8 cellular contexts compared by ENCODE assay signal in the genomic region with DNA sequence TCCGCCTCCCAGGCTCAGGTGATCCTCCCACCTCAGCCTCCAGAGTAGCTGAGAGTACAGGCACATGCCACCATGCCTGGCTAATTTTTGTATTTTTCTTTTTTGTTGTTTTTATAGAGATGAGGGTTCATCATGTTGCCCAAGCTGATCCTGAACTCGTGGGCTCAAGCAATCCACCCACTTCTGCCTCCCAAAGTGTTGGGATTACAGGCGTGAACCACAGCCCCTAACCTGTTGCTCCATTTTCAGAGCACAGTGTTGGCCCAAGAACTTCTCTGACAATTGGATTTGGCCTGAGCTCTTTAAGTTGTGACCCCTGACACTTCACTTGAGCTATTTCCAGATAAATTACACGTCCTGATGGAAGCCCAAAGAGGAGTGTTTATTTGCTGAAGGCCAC.
"Had no signal": no experiment of that assay in that cellular context is flagged by ENCODE, and none has a peak within 500 bp of the region (broad histone marks: within the 10 kb centered on the region; RNA-seq: fewer than 3 reads in every experiment).

No MANE protein-coding gene starts in this region.

- H3K4me3 Mint-ChIP-seq: activated naive CD4-positive, alpha-beta T cell treated with anti-CD3 and anti-CD28 coated beads, Interleukin-2, amount 50 U/mL, for 24 hours; activated naive CD8-positive, alpha-beta T cell treated with anti-CD3 and anti-CD28 coated beads, Interleukin-2, amount 50 U/mL, for 24 hours; naive thymus-derived CD4-positive, alpha-beta T cell; neural crest cell; T-cell; T-helper 2 cell treated with Interferon-gamma antibody and Interleukin-4, amounts not matched to agents 5 μg/mL and 100 μg/mL, for 36 hours had no signal

- H3K36me3 Mint-ChIP-seq: activated naive CD4-positive, alpha-beta T cell treated with anti-CD3 and anti-CD28 coated beads, Interleukin-2, amount 50 U/mL, for 24 hours; naive thymus-derived CD4-positive, alpha-beta T cell; T-cell had no signal

- DNase-seq: cortex of kidney, esophagus squamous epithelium had no signal

- H3K27ac Mint-ChIP-seq: activated naive CD4-positive, alpha-beta T cell treated with anti-CD3 and anti-CD28 coated beads, Interleukin-2, amount 50 U/mL, for 24 hours; activated naive CD8-positive, alpha-beta T cell treated with anti-CD3 and anti-CD28 coated beads, Interleukin-2, amount 50 U/mL, for 24 hours; T-cell; T-helper 2 cell treated with Interferon-gamma antibody and Interleukin-4, amounts not matched to agents 5 μg/mL and 100 μg/mL, for 36 hours had no signal

- H3K9me3 Mint-ChIP-seq: activated naive CD4-positive, alpha-beta T cell treated with anti-CD3 and anti-CD28 coated beads, Interleukin-2, amount 50 U/mL, for 24 hours; activated naive CD8-positive, alpha-beta T cell treated with anti-CD3 and anti-CD28 coated beads, Interleukin-2, amount 50 U/mL, for 24 hours; naive thymus-derived CD4-positive, alpha-beta T cell; T-cell; T-helper 2 cell treated with Interferon-gamma antibody and Interleukin-4, amounts not matched to agents 5 μg/mL and 100 μg/mL, for 36 hours had no signal
